1 cellular context compared by ENCODE assay signal in genomic region chr21:22536511-22536910, GRCh38.
TF ChIP-seq lines count a peak whose summit lies in the region.

No MANE protein-coding gene starts in this region.

TF ChIP-seq in K562, 482 proteins besides CTCF, POLR2A, EP300 and RAD21 (continued from another document and continues in another):
- no peak for TF ChIP-seq RREB1 (CRISPR knock-in tag; IDR thresholded peaks at IDR 0.05)
- TF ChIP-seq TCFL5 (CRISPR knock-in tag; conservative IDR thresholded peaks at IDR 0.05), result no peak
- TF ChIP-seq POLR2G (IDR thresholded peaks at IDR 0.05; ENCODE audit: low read depth, low read length), result no peak
- no peak for TF ChIP-seq MXI1 (IDR thresholded peaks at IDR 0.05; ENCODE audit: low read depth, low read length)
- TF ChIP-seq ARID2 (IDR thresholded peaks at IDR 0.05), result no peak
- TF ChIP-seq DLX4 (CRISPR knock-in tag; IDR thresholded peaks at IDR 0.05), result no peak
- no peak for TF ChIP-seq BDP1 (IDR thresholded peaks at IDR 0.05; ENCODE audit: insufficient read depth, insufficient read length)
- TF ChIP-seq FOXK1 (CRISPR knock-in tag; IDR thresholded peaks at IDR 0.05; ENCODE audit: borderline replicate concordance), result no peak
- TF ChIP-seq, protein P1, sequence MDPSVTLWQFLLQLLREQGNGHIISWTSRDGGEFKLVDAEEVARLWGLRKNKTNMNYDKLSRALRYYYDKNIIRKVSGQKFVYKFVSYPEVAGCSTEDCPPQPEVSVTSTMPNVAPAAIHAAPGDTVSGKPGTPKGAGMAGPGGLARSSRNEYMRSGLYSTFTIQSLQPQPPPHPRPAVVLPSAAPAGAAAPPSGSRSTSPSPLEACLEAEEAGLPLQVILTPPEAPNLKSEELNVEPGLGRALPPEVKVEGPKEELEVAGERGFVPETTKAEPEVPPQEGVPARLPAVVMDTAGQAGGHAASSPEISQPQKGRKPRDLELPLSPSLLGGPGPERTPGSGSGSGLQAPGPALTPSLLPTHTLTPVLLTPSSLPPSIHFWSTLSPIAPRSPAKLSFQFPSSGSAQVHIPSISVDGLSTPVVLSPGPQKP (CRISPR knock-in tag; IDR thresholded peaks at IDR 0.05), result no peak
- TF ChIP-seq CBFA2T2 (conservative IDR thresholded peaks at IDR 0.05), result no peak
- TF ChIP-seq HNRNPL (IDR thresholded peaks at IDR 0.05; ENCODE audit: low read depth, low read length), result no peak
- TF ChIP-seq ELK3 (CRISPR knock-in tag; IDR thresholded peaks at IDR 0.05), result no peak
- TF ChIP-seq, protein P2, sequence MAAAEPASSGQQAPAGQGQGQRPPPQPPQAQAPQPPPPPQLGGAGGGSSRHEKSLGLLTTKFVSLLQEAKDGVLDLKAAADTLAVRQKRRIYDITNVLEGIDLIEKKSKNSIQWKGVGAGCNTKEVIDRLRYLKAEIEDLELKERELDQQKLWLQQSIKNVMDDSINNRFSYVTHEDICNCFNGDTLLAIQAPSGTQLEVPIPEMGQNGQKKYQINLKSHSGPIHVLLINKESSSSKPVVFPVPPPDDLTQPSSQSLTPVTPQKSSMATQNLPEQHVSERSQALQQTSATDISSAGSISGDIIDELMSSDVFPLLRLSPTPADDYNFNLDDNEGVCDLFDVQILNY (CRISPR knock-in tag; IDR thresholded peaks at IDR 0.05), result no peak
- TF ChIP-seq POLR2B (IDR thresholded peaks at IDR 0.05; ENCODE audit: low read depth, partially characterized antibody), result no peak
- TF ChIP-seq NCOA2 (IDR thresholded peaks at IDR 0.05; ENCODE audit: partially characterized antibody in 2 of 2), result no peak
- TF ChIP-seq, protein P3, sequence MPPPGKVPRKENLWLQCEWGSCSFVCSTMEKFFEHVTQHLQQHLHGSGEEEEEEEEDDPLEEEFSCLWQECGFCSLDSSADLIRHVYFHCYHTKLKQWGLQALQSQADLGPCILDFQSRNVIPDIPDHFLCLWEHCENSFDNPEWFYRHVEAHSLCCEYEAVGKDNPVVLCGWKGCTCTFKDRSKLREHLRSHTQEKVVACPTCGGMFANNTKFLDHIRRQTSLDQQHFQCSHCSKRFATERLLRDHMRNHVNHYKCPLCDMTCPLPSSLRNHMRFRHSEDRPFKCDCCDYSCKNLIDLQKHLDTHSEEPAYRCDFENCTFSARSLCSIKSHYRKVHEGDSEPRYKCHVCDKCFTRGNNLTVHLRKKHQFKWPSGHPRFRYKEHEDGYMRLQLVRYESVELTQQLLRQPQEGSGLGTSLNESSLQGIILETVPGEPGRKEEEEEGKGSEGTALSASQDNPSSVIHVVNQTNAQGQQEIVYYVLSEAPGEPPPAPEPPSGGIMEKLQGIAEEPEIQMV (tag; conservative IDR thresholded peaks at IDR 0.05; ENCODE audit: low read depth), result no peak
- peak; percentile 66 for TF ChIP-seq MAFF (IDR thresholded peaks at IDR 0.05; ENCODE audit: low read length)
- TF ChIP-seq, protein P4, sequence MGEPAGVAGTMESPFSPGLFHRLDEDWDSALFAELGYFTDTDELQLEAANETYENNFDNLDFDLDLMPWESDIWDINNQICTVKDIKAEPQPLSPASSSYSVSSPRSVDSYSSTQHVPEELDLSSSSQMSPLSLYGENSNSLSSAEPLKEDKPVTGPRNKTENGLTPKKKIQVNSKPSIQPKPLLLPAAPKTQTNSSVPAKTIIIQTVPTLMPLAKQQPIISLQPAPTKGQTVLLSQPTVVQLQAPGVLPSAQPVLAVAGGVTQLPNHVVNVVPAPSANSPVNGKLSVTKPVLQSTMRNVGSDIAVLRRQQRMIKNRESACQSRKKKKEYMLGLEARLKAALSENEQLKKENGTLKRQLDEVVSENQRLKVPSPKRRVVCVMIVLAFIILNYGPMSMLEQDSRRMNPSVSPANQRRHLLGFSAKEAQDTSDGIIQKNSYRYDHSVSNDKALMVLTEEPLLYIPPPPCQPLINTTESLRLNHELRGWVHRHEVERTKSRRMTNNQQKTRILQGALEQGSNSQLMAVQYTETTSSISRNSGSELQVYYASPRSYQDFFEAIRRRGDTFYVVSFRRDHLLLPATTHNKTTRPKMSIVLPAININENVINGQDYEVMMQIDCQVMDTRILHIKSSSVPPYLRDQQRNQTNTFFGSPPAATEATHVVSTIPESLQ (CRISPR knock-in tag; IDR thresholded peaks at IDR 0.05), result no peak
- TF ChIP-seq TSC22D4 (tag; IDR thresholded peaks at IDR 0.05), result no peak
- no peak for TF ChIP-seq KLF16 (IDR thresholded peaks at IDR 0.05)
- TF ChIP-seq, protein P5, sequence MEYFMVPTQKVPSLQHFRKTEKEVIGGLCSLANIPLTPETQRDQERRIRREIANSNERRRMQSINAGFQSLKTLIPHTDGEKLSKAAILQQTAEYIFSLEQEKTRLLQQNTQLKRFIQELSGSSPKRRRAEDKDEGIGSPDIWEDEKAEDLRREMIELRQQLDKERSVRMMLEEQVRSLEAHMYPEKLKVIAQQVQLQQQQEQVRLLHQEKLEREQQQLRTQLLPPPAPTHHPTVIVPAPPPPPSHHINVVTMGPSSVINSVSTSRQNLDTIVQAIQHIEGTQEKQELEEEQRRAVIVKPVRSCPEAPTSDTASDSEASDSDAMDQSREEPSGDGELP (CRISPR knock-in tag; IDR thresholded peaks at IDR 0.05; ENCODE audit: borderline replicate concordance), result no peak
- no peak for TF ChIP-seq FOXA3 (CRISPR knock-in tag; conservative IDR thresholded peaks at IDR 0.05 in 1 of 2, IDR thresholded peaks at IDR 0.05 in 1 of 2)
- TF ChIP-seq ZBTB8A (IDR thresholded peaks at IDR 0.05; ENCODE audit: partially characterized antibody), result no peak
- no peak for TF ChIP-seq TCF15 (CRISPR knock-in tag; IDR thresholded peaks at IDR 0.05)
- TF ChIP-seq, protein P6, sequence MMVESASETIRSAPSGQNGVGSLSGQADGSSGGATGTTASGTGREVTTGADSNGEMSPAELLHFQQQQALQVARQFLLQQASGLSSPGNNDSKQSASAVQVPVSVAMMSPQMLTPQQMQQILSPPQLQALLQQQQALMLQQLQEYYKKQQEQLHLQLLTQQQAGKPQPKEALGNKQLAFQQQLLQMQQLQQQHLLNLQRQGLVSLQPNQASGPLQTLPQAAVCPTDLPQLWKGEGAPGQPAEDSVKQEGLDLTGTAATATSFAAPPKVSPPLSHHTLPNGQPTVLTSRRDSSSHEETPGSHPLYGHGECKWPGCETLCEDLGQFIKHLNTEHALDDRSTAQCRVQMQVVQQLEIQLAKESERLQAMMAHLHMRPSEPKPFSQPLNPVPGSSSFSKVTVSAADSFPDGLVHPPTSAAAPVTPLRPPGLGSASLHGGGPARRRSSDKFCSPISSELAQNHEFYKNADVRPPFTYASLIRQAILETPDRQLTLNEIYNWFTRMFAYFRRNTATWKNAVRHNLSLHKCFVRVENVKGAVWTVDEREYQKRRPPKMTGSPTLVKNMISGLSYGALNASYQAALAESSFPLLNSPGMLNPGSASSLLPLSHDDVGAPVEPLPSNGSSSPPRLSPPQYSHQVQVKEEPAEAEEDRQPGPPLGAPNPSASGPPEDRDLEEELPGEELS (CRISPR knock-in tag; IDR thresholded peaks at IDR 0.05; ENCODE audit: borderline replicate concordance), result no peak
- TF ChIP-seq ZNF408 (CRISPR knock-in tag; IDR thresholded peaks at IDR 0.05; ENCODE audit: low read depth), result no peak
- peak; percentile 64 for TF ChIP-seq NFE2L1 (tag; IDR thresholded peaks at IDR 0.05; ENCODE audit: borderline replicate concordance, low read depth)
- TF ChIP-seq ZNF316 (IDR thresholded peaks at IDR 0.05), result peak; percentile 45
- no peak for TF ChIP-seq JUND (IDR thresholded peaks at IDR 0.05; ENCODE audit: borderline replicate concordance, low read depth, low read length)
- 0 out of 3 replicates have a peak, but pooled peaks have one; percentile 20 for TF ChIP-seq JUND (tag; IDR thresholded peaks at IDR 0.05; ENCODE audit: borderline replicate concordance, low read depth, low read length)
- no peak for TF ChIP-seq FOXM1 (IDR thresholded peaks at IDR 0.05; ENCODE audit: low read depth)
- no peak for TF ChIP-seq FOXM1 (CRISPR knock-in tag; IDR thresholded peaks at IDR 0.05; ENCODE audit: low read depth)
- no peak for TF ChIP-seq HNRNPLL (IDR thresholded peaks at IDR 0.05; ENCODE audit: low read depth, low read length, poor library complexity, severe bottlenecking)
- TF ChIP-seq ZNF668 (CRISPR knock-in tag; IDR thresholded peaks at IDR 0.05), result no peak
- TF ChIP-seq RBBP5 (IDR thresholded peaks at IDR 0.05; ENCODE audit: borderline replicate concordance, insufficient read depth, low read length, poor library complexity, severe bottlenecking), result no peak
- TF ChIP-seq DMBX1 (CRISPR knock-in tag; IDR thresholded peaks at IDR 0.05; ENCODE audit: borderline replicate concordance), result no peak
- no peak for TF ChIP-seq ZNF740 (CRISPR knock-in tag; IDR thresholded peaks at IDR 0.05)
- no peak for TF ChIP-seq ZNF740 (tag; IDR thresholded peaks at IDR 0.05)
- no peak for TF ChIP-seq ZFP30 (CRISPR knock-in tag; IDR thresholded peaks at IDR 0.05; ENCODE audit: borderline replicate concordance)
- TF ChIP-seq AFF4 (CRISPR knock-in tag; IDR thresholded peaks at IDR 0.05), result no peak
